10 cellular contexts compared by ENCODE assay signal in the genomic region with DNA sequence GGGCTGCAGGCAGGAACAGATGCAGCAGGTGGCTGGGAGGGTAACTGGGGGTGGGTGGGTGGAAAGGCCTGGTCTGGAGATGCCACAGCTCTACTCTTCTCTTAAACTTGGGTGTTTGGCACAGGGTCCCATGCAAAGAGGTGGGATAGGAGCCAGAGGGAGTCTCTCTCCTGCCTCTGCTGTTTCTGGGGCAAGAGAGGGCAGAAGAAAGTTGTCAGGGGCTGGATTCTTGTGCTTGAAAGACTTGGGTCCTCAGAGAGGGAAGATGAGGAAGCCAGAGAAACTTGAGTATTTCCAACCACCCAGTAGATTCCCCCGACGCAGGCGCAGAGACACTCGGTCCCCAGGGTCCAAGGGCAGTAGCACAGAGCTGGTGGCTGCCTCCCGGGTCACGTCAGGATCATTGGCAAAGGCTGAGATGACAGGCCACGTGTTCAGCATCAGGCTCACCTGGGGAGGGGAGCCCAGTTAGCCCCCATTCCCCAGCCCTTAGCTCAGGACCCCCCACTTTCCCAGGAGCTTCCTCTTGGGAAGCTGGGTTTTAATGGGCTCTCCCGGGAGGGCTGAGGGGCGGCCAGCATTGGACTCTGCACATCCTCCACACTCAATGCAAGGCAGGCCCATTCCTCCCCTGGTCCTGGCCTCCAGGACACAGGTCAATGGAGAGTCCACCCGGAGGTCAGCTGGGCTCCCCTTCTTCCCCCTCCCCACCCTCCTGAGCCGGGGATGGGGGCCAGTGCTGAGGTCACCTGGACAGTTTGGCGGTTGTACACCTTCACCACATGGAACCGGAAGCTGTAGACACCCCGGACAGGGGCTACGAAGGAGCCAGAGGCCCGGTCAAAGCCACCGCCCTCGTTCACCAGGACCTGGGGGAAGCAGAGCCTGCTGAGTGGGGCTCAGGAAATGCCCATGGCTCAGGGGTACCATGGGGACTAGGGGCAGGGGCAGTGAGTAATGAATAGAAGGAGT. TPM values are rescaled to one million over a fixed set of nuclear protein-coding genes. Genes with fewer than 3 reads are reported as not detected.
A peak's percentile ranks its signal among the peaks of the same experiment; 100 is the strongest.
DNase-seq lines count a peak whose midpoint lies in the region; ATAC-seq, FAIRE-seq and TF ChIP-seq lines count a peak whose summit lies in the region.
"Had no signal": no experiment of that assay in that cellular context is flagged by ENCODE, and none has a peak within 500 bp of the region (broad histone marks: within the 10 kb centered on the region; RNA-seq: fewer than 3 reads in every experiment).

No MANE protein-coding gene starts in this region.

- no peak for DNase-seq in activated CD4-positive, alpha-beta T cell treated with anti-CD3 and anti-CD28 coated beads, Interleukin-2, amount 10 ng/mL, durations not matched to agents 24 days and 14 days
- DNase-seq in activated CD4-positive, alpha-beta T cell treated with anti-CD3 and anti-CD28 coated beads for 4 hours: no peak
- DNase-seq in activated CD4-positive, alpha-beta memory T cell treated with anti-CD3 and anti-CD28 coated beads for 36 hours: peak; percentile 8
- DNase-seq in HepG2 (ENCODE audit: low spot score): peak; percentile 47
- peak; percentile 78 for DNase-seq in spleen

- in situ Hi-C loops in HepG2 (cut with HindIII; ENCODE audit: extremely low pct_ligation_motif_present, low pct_unique_long_range_greater_than_20kb): no loop called here

- H3K27ac Mint-ChIP-seq in activated CD4-positive, alpha-beta T cell treated with anti-CD3 and anti-CD28 coated beads, Interleukin-2, amount 10 ng/mL, durations not matched to agents 24 days and 14 days: peak overlapping the region; percentile 12
- peak overlapping the region; percentile 11 for H3K27ac Mint-ChIP-seq in activated CD4-positive, alpha-beta memory T cell treated with anti-CD3 and anti-CD28 coated beads for 36 hours

- H3K79me2 ChIP-seq in HepG2 (ENCODE audit: insufficient read depth, low read length): peaks cover 6% of the 10 kb centered on the region

- ATAC-seq in HepG2: peak; percentile 15
- no peak for ATAC-seq in GM21381 (IDR thresholded peaks at IDR 0.05; ENCODE audit: unreplicated experiment)
- no peak for ATAC-seq in GM21390 (IDR thresholded peaks at IDR 0.05; ENCODE audit: unreplicated experiment)
- ATAC-seq in GM18861 (IDR thresholded peaks at IDR 0.05; ENCODE audit: unreplicated experiment): no peak
- ATAC-seq: A549 had no signal

- 36% methylated on average over 17 of the region's 18 CpGs for WGBS in HepG2 (ENCODE audit: low lambda C conversion rate)
- 82 to 87% (median 85%) methylated on average over 15 to 18 of the region's 18 CpGs for WGBS in spleen, 5 donors

- TF ChIP-seq CTCF in HepG2 (CRISPR knock-in tag; IDR thresholded peaks at IDR 0.05) (no peak; the same call in 1 of the 2 replicates), spleen (IDR thresholded peaks at IDR 0.05 in 8 of 11, conservative IDR thresholded peaks at IDR 0.05 in 3 of 11) (no peak)

- H3K4me2 ChIP-seq in HepG2 (ENCODE audit: low read depth, low read length): peak overlapping the region; percentile 82
- H3K4me2 ChIP-seq: A549 had no signal

- no peak for FAIRE-seq in HepG2 (lab: Jason Lieb, UNC)
- FAIRE-seq: A549 had no signal

- POLR2A ChIA-PET in activated CD4-positive, alpha-beta memory T cell treated with anti-CD3 and anti-CD28 coated beads for 36 hours (lab: Charles Lee): interaction anchor here (0.8 kb wide), 1 partner anchor 9 kb away, joined by 3 read pairs; no protein-coding TSS in a partner anchor
- POLR2A ChIA-PET in HepG2 (lab: Yijun Ruan, JAX): interaction anchor here (0.6 to 9.1 kb wide), 17 partner anchors 8 to 1708 kb away, joined by 3 to 242 read pairs (median 5); partner anchors contain the start of genes CIDEB, NYNRIN, PSME1 and RABGGTA

- H4K20me1 ChIP-seq in HepG2 (ENCODE audit: insufficient read depth, low read length): peaks cover 16% of the 10 kb centered on the region

- TF ChIP-seq EP300 in HepG2 (IDR thresholded peaks at IDR 0.05; ENCODE audit: low read depth in 2 of 2, low read length in 2 of 2) (no peak), HepG2 (CRISPR knock-in tag; IDR thresholded peaks at IDR 0.05; ENCODE audit: borderline replicate concordance) (no peak)

- CTCF ChIA-PET in activated CD4-positive, alpha-beta memory T cell treated with anti-CD3 and anti-CD28 coated beads for 36 hours (lab: Charles Lee): interaction anchor here (0.6 to 21.1 kb wide), 4 partner anchors 9 to 120 kb away, joined by 3 to 968 read pairs (median 4); partner anchors contain the start of genes ADCY4, CIDEB and RIPK3
- CTCF ChIA-PET in HepG2 (lab: Yijun Ruan, JAX; ENCODE audit: low intra/inter-chr PET ratio, low total read pairs): interaction anchor here (2.0 to 11.8 kb wide), 2 partner anchors 62 to 96 kb away, joined by 9 to 235 read pairs; partner anchors contain the start of gene ADCY4

- H3K27me3 Mint-ChIP-seq in activated CD4-positive, alpha-beta T cell treated with anti-CD3 and anti-CD28 coated beads, Interleukin-2, amount 10 ng/mL, durations not matched to agents 24 days and 14 days: no peaks in the 10 kb centered on the region
- H3K27me3 Mint-ChIP-seq in activated CD4-positive, alpha-beta memory T cell treated with anti-CD3 and anti-CD28 coated beads for 36 hours: no peaks in the 10 kb centered on the region

- no peak for TF ChIP-seq POLR2A in HepG2 (IDR thresholded peaks at IDR 0.05; ENCODE audit: insufficient read depth in 1 of 2, low read depth in 2 of 2, low read length in 2 of 2)
- TF ChIP-seq POLR2A in spleen (IDR thresholded peaks at IDR 0.05): no peak

- BruUV-seq in HepG2 (replicated peaks; lab: Mats Ljungman, UMichigan): no TSS peak

- H3K36me3 Mint-ChIP-seq in activated CD4-positive, alpha-beta T cell treated with anti-CD3 and anti-CD28 coated beads, Interleukin-2, amount 10 ng/mL, durations not matched to agents 24 days and 14 days (ENCODE audit: low read depth): peaks cover 14% of the 10 kb centered on the region
- H3K36me3 Mint-ChIP-seq in activated CD4-positive, alpha-beta memory T cell treated with anti-CD3 and anti-CD28 coated beads for 36 hours: peaks cover 5% of the 10 kb centered on the region

- peak overlapping the region; percentile 6 for H3K4me3 Mint-ChIP-seq in activated CD4-positive, alpha-beta T cell treated with anti-CD3 and anti-CD28 coated beads, Interleukin-2, amount 10 ng/mL, durations not matched to agents 24 days and 14 days
- H3K4me3 Mint-ChIP-seq in activated CD4-positive, alpha-beta memory T cell treated with anti-CD3 and anti-CD28 coated beads for 36 hours: no peak overlapping the region

- peak overlapping the region; percentile 87 for H2AFZ ChIP-seq in HepG2 (ENCODE audit: low read length)

- H3K4me3 ChIP-seq in HepG2 (replicated peaks in 1 of 3; ENCODE audit: insufficient read depth in 1 of 3, low read depth in 2 of 3, low read length in 3 of 3) (peak overlapping the region; percentile 0 to 60 (median 23)), spleen (no peak overlapping the region)
- H3K4me3 ChIP-seq: A549, tibial nerve had no signal

- no peaks in the 10 kb centered on the region for H3K9me3 ChIP-seq in HepG2 (ENCODE audit: low read length)
- H3K9me3 ChIP-seq in spleen: no peaks in the 10 kb centered on the region
- H3K9me3 ChIP-seq: A549, tibial nerve had no signal

- peaks cover 8 to 9% of the 10 kb centered on the region in 2 experiments for H3K36me3 ChIP-seq in HepG2 (replicated peaks in 1 of 2; ENCODE audit: control insufficient read depth in 1 of 2, insufficient read depth in 2 of 2, low read length in 2 of 2)
- H3K36me3 ChIP-seq in spleen: peaks cover 0 to 19% (median 12%) of the 10 kb centered on the region in 6 donors

- no peak for TF ChIP-seq RAD21 in HepG2 (CRISPR knock-in tag; IDR thresholded peaks at IDR 0.05)

- no peak overlapping the region; the same call in 1 of the 2 replicates for H3K9ac ChIP-seq in HepG2 (ENCODE audit: insufficient read depth, low read depth, low read length)

- intact Hi-C loops in activated CD4-positive, alpha-beta T cell treated with anti-CD3 and anti-CD28 coated beads, Interleukin-2, amount 10 ng/mL, durations not matched to agents 24 days and 14 days (cut with micrococcal nuclease): no loop called here
- intact Hi-C loops in activated CD4-positive, alpha-beta memory T cell treated with anti-CD3 and anti-CD28 coated beads for 36 hours (cut with micrococcal nuclease): no loop called here
- intact Hi-C loops in HepG2 (cut with micrococcal nuclease; ENCODE audit: unreplicated experiment) (loop anchor here (2.0 kb wide), 1 partner anchor 15 kb away; the partner anchor contains the start of gene SDR39U1), spleen (cut with DNase I; ENCODE audit: low total_unique reads) (no loop called here)

- H3K4me1 Mint-ChIP-seq in activated CD4-positive, alpha-beta T cell treated with anti-CD3 and anti-CD28 coated beads, Interleukin-2, amount 10 ng/mL, durations not matched to agents 24 days and 14 days: peaks cover 41% of the 10 kb centered on the region
- H3K4me1 Mint-ChIP-seq in activated CD4-positive, alpha-beta memory T cell treated with anti-CD3 and anti-CD28 coated beads for 36 hours (ENCODE audit: low read depth): peaks cover 46% of the 10 kb centered on the region

- H3K27me3 ChIP-seq in HepG2 (ENCODE audit: control insufficient read depth in 1 of 2, insufficient read depth in 2 of 2, low read length in 2 of 2): no peaks in the 10 kb centered on the region; a peak in 2 of 5 replicates
- no peaks in the 10 kb centered on the region for H3K27me3 ChIP-seq in spleen (replicated peaks in 1 of 7)
- H3K27me3 ChIP-seq: tibial nerve had no signal

- no peaks in the 10 kb centered on the region for H3K9me3 Mint-ChIP-seq in activated CD4-positive, alpha-beta T cell treated with anti-CD3 and anti-CD28 coated beads, Interleukin-2, amount 10 ng/mL, durations not matched to agents 24 days and 14 days
- no peaks in the 10 kb centered on the region for H3K9me3 Mint-ChIP-seq in activated CD4-positive, alpha-beta memory T cell treated with anti-CD3 and anti-CD28 coated beads for 36 hours

- peaks cover 83% of the 10 kb centered on the region for H3K4me1 ChIP-seq in HepG2 (ENCODE audit: insufficient read depth, low read length)
- peaks cover 20 to 69% (median 42%) of the 10 kb centered on the region in 6 donors for H3K4me1 ChIP-seq in spleen

- H3K27ac ChIP-seq in HepG2 (ENCODE audit: extremely low read length, insufficient read depth, low read length) (peak overlapping the region; percentile 53), spleen (peak overlapping the region in 1 of 8 donors; percentile 98)

RNA-seq across cellular contexts. Expression of gene CBLN3, which starts 1.6 kb away (rescaled TPM):
- 4.5 and 7.4 TPM in 2 replicates for total RNA-seq in activated CD4-positive, alpha-beta T cell treated with anti-CD3 and anti-CD28 coated beads, Interleukin-2, amount 10 ng/mL, durations not matched to agents 24 days and 14 days
- 1 to 10 TPM; 8.6 to 9.3 TPM for total RNA-seq in activated CD4-positive, alpha-beta memory T cell treated with anti-CD3 and anti-CD28 coated beads for 36 hours
- total RNA-seq in HepG2 (2016; rRNA removed; fragmentation: Illumina TruSeq; extraction: Trizol) (0.45 and 0.66 TPM in 2 replicates), spleen (10 to 100 TPM in 4 of 7 donors, 1 to 10 TPM in 3; 4.3 to 21.7 (median 13.7) TPM)
- 0.62 and 0.81 TPM in 2 replicates for total RNA-seq in HepG2 (2016; cell fraction: cytosol; rRNA removed; fragmentation: Illumina TruSeq; extraction: Trizol; ENCODE audit: low read depth)
- 0.58 and 0.78 TPM in 2 replicates for total RNA-seq in HepG2 (2016; cell fraction: insoluble cytoplasmic fraction; rRNA removed; fragmentation: Illumina TruSeq; extraction: Trizol)
- total RNA-seq in HepG2 (2016; cell fraction: membrane; rRNA removed; fragmentation: Illumina TruSeq; extraction: Trizol): 1.3 TPM in 2 replicates
- total RNA-seq in HepG2 (2016; cell fraction: nucleus; rRNA removed; fragmentation: Illumina TruSeq; extraction: Trizol): 0.47 and 0.60 TPM in 2 replicates
- polyA plus RNA-seq in HepG2 (2011; rRNA removed) (0.74 and 0.98 TPM in 2 replicates), spleen (10 to 100 TPM in 1 of 3 donors, 1 to 10 TPM in 2; 5.8 to 13.8 (median 6.8) TPM)
- 0.71 and 0.97 TPM in 2 replicates for polyA plus RNA-seq in HepG2 (2011; cell fraction: cytosol; rRNA removed)
- polyA plus RNA-seq in HepG2 (2011; cell fraction: nucleus; rRNA removed): 1.3 and 1.8 TPM in 2 replicates
- 0.77 and 1.9 TPM in 2 replicates for polyA plus RNA-seq in HepG2 (2012)
- polyA plus RNA-seq in HepG2 (2016; cell fraction: cytosol; fragmentation: Illumina TruSeq; extraction: Trizol; ENCODE audit: low read depth): 0.70 and 0.86 TPM in 2 replicates
- polyA plus RNA-seq in HepG2 (2016; cell fraction: insoluble cytoplasmic fraction; fragmentation: Illumina TruSeq; extraction: Trizol; ENCODE audit: low read depth): 0.62 and 1.3 TPM in 2 replicates
- polyA plus RNA-seq in HepG2 (2016; cell fraction: membrane; fragmentation: Illumina TruSeq; extraction: Trizol; ENCODE audit: low read depth): 1.4 TPM in 2 replicates
- 1.3 and 1.6 TPM in 2 replicates for polyA plus RNA-seq in HepG2 (2016; cell fraction: nucleus; fragmentation: Illumina TruSeq; extraction: Trizol; ENCODE audit: insufficient read depth, low read depth)
- 0.37 and 0.92 TPM in 2 replicates for polyA minus RNA-seq in HepG2 (2011; rRNA and poly(A)+ RNA removed; ENCODE audit: low replicate concordance)
- polyA minus RNA-seq in HepG2 (2011; cell fraction: cytosol; rRNA and poly(A)+ RNA removed): 0.30 and 0.35 TPM in 2 replicates
- 0.52 and 0.75 TPM in 2 replicates for polyA minus RNA-seq in HepG2 (2011; cell fraction: nucleus; rRNA and poly(A)+ RNA removed)

RNA-seq across cellular contexts. Expression of gene KHNYN, which starts 1.9 kb away (rescaled TPM):
- 63.0 and 65.4 TPM in 2 replicates for total RNA-seq in activated CD4-positive, alpha-beta T cell treated with anti-CD3 and anti-CD28 coated beads, Interleukin-2, amount 10 ng/mL, durations not matched to agents 24 days and 14 days
- 10 to 100 TPM; 62.5 to 62.9 TPM for total RNA-seq in activated CD4-positive, alpha-beta memory T cell treated with anti-CD3 and anti-CD28 coated beads for 36 hours
- total RNA-seq in HepG2 (2016; rRNA removed; fragmentation: Illumina TruSeq; extraction: Trizol): 72.2 and 75.7 TPM in 2 replicates
- total RNA-seq in HepG2 (2016; cell fraction: cytosol; rRNA removed; fragmentation: Illumina TruSeq; extraction: Trizol; ENCODE audit: low read depth): 10.2 and 10.7 TPM in 2 replicates
- 60.0 and 78.8 TPM in 2 replicates for total RNA-seq in HepG2 (2016; cell fraction: insoluble cytoplasmic fraction; rRNA removed; fragmentation: Illumina TruSeq; extraction: Trizol)
- 35.9 and 40.5 TPM in 2 replicates for total RNA-seq in HepG2 (2016; cell fraction: membrane; rRNA removed; fragmentation: Illumina TruSeq; extraction: Trizol)
- 62.0 and 78.7 TPM in 2 replicates for total RNA-seq in HepG2 (2016; cell fraction: nucleus; rRNA removed; fragmentation: Illumina TruSeq; extraction: Trizol)
- polyA plus RNA-seq in HepG2 (2011; rRNA removed): 52.8 and 76.4 TPM in 2 replicates
- polyA plus RNA-seq in HepG2 (2011; cell fraction: cytosol; rRNA removed): 36.1 and 40.8 TPM in 2 replicates
- polyA plus RNA-seq in HepG2 (2011; cell fraction: nucleus; rRNA removed): 158 and 160 TPM in 2 replicates
- 82.6 and 83.5 TPM in 2 replicates for polyA plus RNA-seq in HepG2 (2012)
- polyA plus RNA-seq in HepG2 (2016; cell fraction: cytosol; fragmentation: Illumina TruSeq; extraction: Trizol; ENCODE audit: low read depth): 4.7 and 5.4 TPM in 2 replicates
- 37.4 and 41.5 TPM in 2 replicates for polyA plus RNA-seq in HepG2 (2016; cell fraction: insoluble cytoplasmic fraction; fragmentation: Illumina TruSeq; extraction: Trizol; ENCODE audit: low read depth)
- polyA plus RNA-seq in HepG2 (2016; cell fraction: membrane; fragmentation: Illumina TruSeq; extraction: Trizol; ENCODE audit: low read depth): 19.0 and 20.9 TPM in 2 replicates
- 71.6 and 72.4 TPM in 2 replicates for polyA plus RNA-seq in HepG2 (2016; cell fraction: nucleus; fragmentation: Illumina TruSeq; extraction: Trizol; ENCODE audit: insufficient read depth, low read depth)
- 29.4 and 108 TPM in 2 replicates for polyA minus RNA-seq in HepG2 (2011; rRNA and poly(A)+ RNA removed; ENCODE audit: low replicate concordance)
- polyA minus RNA-seq in HepG2 (2011; cell fraction: cytosol; rRNA and poly(A)+ RNA removed): 32.8 and 41.4 TPM in 2 replicates
- polyA minus RNA-seq in HepG2 (2011; cell fraction: nucleus; rRNA and poly(A)+ RNA removed): 109 and 126 TPM in 2 replicates
- 10 to 100 TPM; 65.5 to 90.6 (median 72.2) TPM for total RNA-seq in spleen
- polyA plus RNA-seq in spleen: 10 to 100 TPM; 10.9 to 35.2 (median 14.0) TPM

RNA-seq across cellular contexts. Expression of gene SDR39U1, which starts 14.8 kb away (rescaled TPM):
- total RNA-seq in activated CD4-positive, alpha-beta T cell treated with anti-CD3 and anti-CD28 coated beads, Interleukin-2, amount 10 ng/mL, durations not matched to agents 24 days and 14 days: 40.8 and 49.7 TPM in 2 replicates
- 10 to 100 TPM; 36.2 to 43.8 TPM for total RNA-seq in activated CD4-positive, alpha-beta memory T cell treated with anti-CD3 and anti-CD28 coated beads for 36 hours
- total RNA-seq in HepG2 (2016; rRNA removed; fragmentation: Illumina TruSeq; extraction: Trizol) (25.0 and 34.4 TPM in 2 replicates), spleen (10 to 100 TPM; 48.2 to 87.8 (median 63.7) TPM)
- 13.3 and 16.3 TPM in 2 replicates for total RNA-seq in HepG2 (2016; cell fraction: cytosol; rRNA removed; fragmentation: Illumina TruSeq; extraction: Trizol; ENCODE audit: low read depth)
- total RNA-seq in HepG2 (2016; cell fraction: insoluble cytoplasmic fraction; rRNA removed; fragmentation: Illumina TruSeq; extraction: Trizol): 19.5 and 33.3 TPM in 2 replicates
- 24.0 and 26.0 TPM in 2 replicates for total RNA-seq in HepG2 (2016; cell fraction: membrane; rRNA removed; fragmentation: Illumina TruSeq; extraction: Trizol)
- 44.1 and 45.4 TPM in 2 replicates for total RNA-seq in HepG2 (2016; cell fraction: nucleus; rRNA removed; fragmentation: Illumina TruSeq; extraction: Trizol)
- polyA plus RNA-seq in HepG2 (2011; rRNA removed) (129 and 163 TPM in 2 replicates), spleen (100 to 1,000 TPM in 2 of 3 donors, 10 to 100 TPM in 1; 94.6 to 146 (median 124) TPM)
- 99.7 and 120 TPM in 2 replicates for polyA plus RNA-seq in HepG2 (2011; cell fraction: cytosol; rRNA removed)
- 808 and 816 TPM in 2 replicates for polyA plus RNA-seq in HepG2 (2011; cell fraction: nucleus; rRNA removed)
- polyA plus RNA-seq in HepG2 (2012): 66.2 and 118 TPM in 2 replicates
- 50.3 and 55.8 TPM in 2 replicates for polyA plus RNA-seq in HepG2 (2016; cell fraction: cytosol; fragmentation: Illumina TruSeq; extraction: Trizol; ENCODE audit: low read depth)
- polyA plus RNA-seq in HepG2 (2016; cell fraction: insoluble cytoplasmic fraction; fragmentation: Illumina TruSeq; extraction: Trizol; ENCODE audit: low read depth): 73.2 and 88.2 TPM in 2 replicates
- 64.6 and 72.1 TPM in 2 replicates for polyA plus RNA-seq in HepG2 (2016; cell fraction: membrane; fragmentation: Illumina TruSeq; extraction: Trizol; ENCODE audit: low read depth)
- 164 and 186 TPM in 2 replicates for polyA plus RNA-seq in HepG2 (2016; cell fraction: nucleus; fragmentation: Illumina TruSeq; extraction: Trizol; ENCODE audit: insufficient read depth, low read depth)
- polyA minus RNA-seq in HepG2 (2011; rRNA and poly(A)+ RNA removed; ENCODE audit: low replicate concordance): 27.9 and 51.2 TPM in 2 replicates
- 18.8 and 21.3 TPM in 2 replicates for polyA minus RNA-seq in HepG2 (2011; cell fraction: cytosol; rRNA and poly(A)+ RNA removed)
- 95.4 and 110 TPM in 2 replicates for polyA minus RNA-seq in HepG2 (2011; cell fraction: nucleus; rRNA and poly(A)+ RNA removed)

RNA-seq across cellular contexts. Expression of gene NYNRIN, which starts 29.0 kb away (rescaled TPM):
- total RNA-seq in activated CD4-positive, alpha-beta T cell treated with anti-CD3 and anti-CD28 coated beads, Interleukin-2, amount 10 ng/mL, durations not matched to agents 24 days and 14 days: not detected in 2 replicates
- under 1 TPM; 0.02 to 0.22 TPM for total RNA-seq in activated CD4-positive, alpha-beta memory T cell treated with anti-CD3 and anti-CD28 coated beads for 36 hours
- total RNA-seq in HepG2 (2016; rRNA removed; fragmentation: Illumina TruSeq; extraction: Trizol): 1.1 and 1.3 TPM in 2 replicates
- total RNA-seq in HepG2 (2016; cell fraction: cytosol; rRNA removed; fragmentation: Illumina TruSeq; extraction: Trizol; ENCODE audit: low read depth): 0.09 and 0.10 TPM in 2 replicates
- 0.91 and 1.1 TPM in 2 replicates for total RNA-seq in HepG2 (2016; cell fraction: insoluble cytoplasmic fraction; rRNA removed; fragmentation: Illumina TruSeq; extraction: Trizol)
- total RNA-seq in HepG2 (2016; cell fraction: membrane; rRNA removed; fragmentation: Illumina TruSeq; extraction: Trizol): 0.24 and 0.34 TPM in 2 replicates
- 1.0 and 1.4 TPM in 2 replicates for total RNA-seq in HepG2 (2016; cell fraction: nucleus; rRNA removed; fragmentation: Illumina TruSeq; extraction: Trizol)
- polyA plus RNA-seq in HepG2 (2011; rRNA removed): 0.63 and 0.95 TPM in 2 replicates
- 0.39 and 0.44 TPM in 2 replicates for polyA plus RNA-seq in HepG2 (2011; cell fraction: cytosol; rRNA removed)
- polyA plus RNA-seq in HepG2 (2011; cell fraction: nucleus; rRNA removed): 2.0 and 2.1 TPM in 2 replicates
- 1.8 and 5.9 TPM in 2 replicates for polyA plus RNA-seq in HepG2 (2012)
- 0.07 and 0.08 TPM in 2 replicates for polyA plus RNA-seq in HepG2 (2016; cell fraction: cytosol; fragmentation: Illumina TruSeq; extraction: Trizol; ENCODE audit: low read depth)
- 0.72 and 0.83 TPM in 2 replicates for polyA plus RNA-seq in HepG2 (2016; cell fraction: insoluble cytoplasmic fraction; fragmentation: Illumina TruSeq; extraction: Trizol; ENCODE audit: low read depth)
- 0.13 and 0.14 TPM in 2 replicates for polyA plus RNA-seq in HepG2 (2016; cell fraction: membrane; fragmentation: Illumina TruSeq; extraction: Trizol; ENCODE audit: low read depth)
- 1.2 and 1.5 TPM in 2 replicates for polyA plus RNA-seq in HepG2 (2016; cell fraction: nucleus; fragmentation: Illumina TruSeq; extraction: Trizol; ENCODE audit: insufficient read depth, low read depth)
- 2.4 TPM in 1 of 2 replicates, not detected in the other for polyA minus RNA-seq in HepG2 (2011; rRNA and poly(A)+ RNA removed; ENCODE audit: low replicate concordance)
- 1.4 and 1.5 TPM in 2 replicates for polyA minus RNA-seq in HepG2 (2011; cell fraction: cytosol; rRNA and poly(A)+ RNA removed)
- 1.7 and 1.9 TPM in 2 replicates for polyA minus RNA-seq in HepG2 (2011; cell fraction: nucleus; rRNA and poly(A)+ RNA removed)
- 10 to 100 TPM in 5 of 7 donors, 1 to 10 TPM in 2; 4.7 to 18.0 (median 12.0) TPM for total RNA-seq in spleen
- 1 to 10 TPM in 2 of 3 donors, under 1 TPM in 1; 0.87 to 2.7 (median 2.2) TPM for polyA plus RNA-seq in spleen

RNA-seq across cellular contexts. Expression of gene NFATC4, which starts 59.8 kb away (rescaled TPM):
- not detected in 2 replicates for total RNA-seq in activated CD4-positive, alpha-beta T cell treated with anti-CD3 and anti-CD28 coated beads, Interleukin-2, amount 10 ng/mL, durations not matched to agents 24 days and 14 days
- total RNA-seq in activated CD4-positive, alpha-beta memory T cell treated with anti-CD3 and anti-CD28 coated beads for 36 hours: not detected
- total RNA-seq in HepG2 (2016; rRNA removed; fragmentation: Illumina TruSeq; extraction: Trizol) (0.04 TPM in 1 of 2 replicates, not detected in the other), spleen (10 to 100 TPM; 10.7 to 29.2 (median 20.2) TPM)
- not detected in 2 replicates for total RNA-seq in HepG2 (2016; cell fraction: cytosol; rRNA removed; fragmentation: Illumina TruSeq; extraction: Trizol; ENCODE audit: low read depth)
- total RNA-seq in HepG2 (2016; cell fraction: insoluble cytoplasmic fraction; rRNA removed; fragmentation: Illumina TruSeq; extraction: Trizol): 0.11 TPM in 1 of 2 replicates, not detected in the other
- total RNA-seq in HepG2 (2016; cell fraction: membrane; rRNA removed; fragmentation: Illumina TruSeq; extraction: Trizol): not detected in 2 replicates
- 0.34 TPM in 1 of 2 replicates, not detected in the other for total RNA-seq in HepG2 (2016; cell fraction: nucleus; rRNA removed; fragmentation: Illumina TruSeq; extraction: Trizol)
- polyA plus RNA-seq in HepG2 (2011; rRNA removed) (0.15 and 0.24 TPM in 2 replicates), spleen (100 to 1,000 TPM in 1 of 3 donors, 10 to 100 TPM in 2; 51.1 to 145 (median 99.9) TPM)
- polyA plus RNA-seq in HepG2 (2011; cell fraction: cytosol; rRNA removed): 0.03 and 0.05 TPM in 2 replicates
- polyA plus RNA-seq in HepG2 (2011; cell fraction: nucleus; rRNA removed): 1.6 and 2.4 TPM in 2 replicates
- 0.17 and 0.40 TPM in 2 replicates for polyA plus RNA-seq in HepG2 (2012)
- polyA plus RNA-seq in HepG2 (2016; cell fraction: cytosol; fragmentation: Illumina TruSeq; extraction: Trizol; ENCODE audit: low read depth): not detected in 2 replicates
- not detected in 2 replicates for polyA plus RNA-seq in HepG2 (2016; cell fraction: insoluble cytoplasmic fraction; fragmentation: Illumina TruSeq; extraction: Trizol; ENCODE audit: low read depth)
- not detected in 2 replicates for polyA plus RNA-seq in HepG2 (2016; cell fraction: membrane; fragmentation: Illumina TruSeq; extraction: Trizol; ENCODE audit: low read depth)
- 0.47 TPM in 1 of 2 replicates, not detected in the other for polyA plus RNA-seq in HepG2 (2016; cell fraction: nucleus; fragmentation: Illumina TruSeq; extraction: Trizol; ENCODE audit: insufficient read depth, low read depth)
- 0.32 TPM in 1 of 2 replicates, not detected in the other for polyA minus RNA-seq in HepG2 (2011; rRNA and poly(A)+ RNA removed; ENCODE audit: low replicate concordance)
- polyA minus RNA-seq in HepG2 (2011; cell fraction: cytosol; rRNA and poly(A)+ RNA removed): not detected in 2 replicates
- polyA minus RNA-seq in HepG2 (2011; cell fraction: nucleus; rRNA and poly(A)+ RNA removed): 0.37 and 0.39 TPM in 2 replicates

Comparison
In these comparisons a context has a peak if more than half of its experiments do, and no peak if none do; other contexts are left out.
1. DNase-seq: peak in activated CD4-positive, alpha-beta memory T cell treated with anti-CD3 and anti-CD28 coated beads for 36 hours (single experiment), HepG2 (single experiment) and spleen (single experiment); none in activated CD4-positive, alpha-beta T cell treated with anti-CD3 and anti-CD28 coated beads, Interleukin-2, amount 10 ng/mL, durations not matched to agents 24 days and 14 days (single experiment) and activated CD4-positive, alpha-beta T cell treated with anti-CD3 and anti-CD28 coated beads for 4 hours (0 of 2).
2. H3K4me3 ChIP-seq: peak in HepG2 (3 of 3); none in spleen (0 of 8).